8 cellular contexts compared by ENCODE assay signal in the genomic region with DNA sequence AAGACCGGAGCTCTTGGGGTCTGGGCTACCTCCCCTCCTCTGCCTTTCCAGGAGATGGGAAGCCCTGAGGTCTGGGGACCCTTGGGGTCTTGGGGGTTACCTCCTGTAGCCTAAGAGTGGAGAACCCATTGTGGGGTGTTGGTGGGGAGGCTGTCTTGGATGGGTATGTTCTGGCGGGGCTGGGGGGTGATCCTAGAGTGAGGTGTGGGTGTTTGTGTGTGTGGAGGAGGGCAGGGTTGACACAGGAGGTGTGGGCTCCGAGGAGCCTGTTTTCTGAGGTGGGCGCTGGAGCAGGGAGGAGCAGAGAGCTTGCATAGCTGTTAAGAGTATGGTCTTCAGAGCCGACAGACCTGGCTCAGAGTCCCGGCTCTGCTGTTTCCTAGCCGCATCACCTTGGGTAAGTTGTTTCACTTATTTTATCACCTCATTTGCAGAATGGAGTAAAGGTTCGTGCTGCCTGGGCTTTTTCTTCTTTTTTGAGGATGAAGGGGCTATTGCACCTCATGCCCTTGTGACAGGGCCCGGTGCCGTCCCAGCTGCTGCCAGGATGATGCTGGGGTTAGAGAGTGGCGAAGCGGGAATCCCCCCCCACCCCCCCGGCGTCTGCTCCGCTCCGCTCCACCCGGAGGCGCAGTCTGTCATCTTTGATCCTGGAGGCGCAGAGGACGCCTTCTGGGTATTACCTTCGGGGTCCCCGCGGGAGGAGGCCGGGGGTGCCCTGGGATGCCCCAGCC. TPM values are rescaled to one million over a fixed set of nuclear protein-coding genes. Genes with fewer than 3 reads are reported as not detected.
DNase-seq lines count a peak whose midpoint lies in the region; ATAC-seq and TF ChIP-seq lines count a peak whose summit lies in the region.

No MANE protein-coding gene starts in this region.

- no peak overlapping the region for H2AFZ ChIP-seq in neural cell (ENCODE audit: low read depth, low read length)

- H3K36me3 ChIP-seq in neural cell (ENCODE audit: insufficient read depth, low read length), result no peaks in the 10 kb centered on the region

- H3K4me3 ChIP-seq in neural cell (ENCODE audit: low read length), result peak overlapping the region; percentile 73

- peak overlapping the region; percentile 86 for H3K9ac ChIP-seq in neural cell (ENCODE audit: low read length)

- H4K20me1 ChIP-seq in neural cell (ENCODE audit: insufficient read depth), result peaks cover 19% of the 10 kb centered on the region

- H3K36me3 Mint-ChIP-seq in CD14-positive monocyte, result peaks cover 49 to 70% of the 10 kb centered on the region in 2 donors

- peaks cover 1 to 3% (median 3%) of the 10 kb centered on the region in 3 donors for H3K27me3 Mint-ChIP-seq in CD14-positive monocyte (ENCODE audit: low read depth in 3 of 3)

- H3K4me1 Mint-ChIP-seq in CD14-positive monocyte, result peaks cover 78% of the 10 kb centered on the region

- no peaks in the 10 kb centered on the region for H3K9me2 ChIP-seq in neural cell (ENCODE audit: insufficient read depth, low read length)

- no peak for TF ChIP-seq RAD21 in neural cell (conservative IDR thresholded peaks at IDR 0.05)

- TF ChIP-seq CTCF in CD14-positive monocyte (IDR thresholded peaks at IDR 0.05), result peak; percentile 8
- TF ChIP-seq CTCF in neural cell (IDR thresholded peaks at IDR 0.05; ENCODE audit: poor library complexity, severe bottlenecking), result no peak

- ATAC-seq in GM19395 (IDR thresholded peaks at IDR 0.05; ENCODE audit: unreplicated experiment), result peak; percentile 59
- ATAC-seq in HG03457 (IDR thresholded peaks at IDR 0.05; ENCODE audit: unreplicated experiment), result peak; percentile 25

- no peaks in the 10 kb centered on the region for H3K9me3 ChIP-seq in neural cell (ENCODE audit: low read length)

- TF ChIP-seq EP300 in neural cell (conservative IDR thresholded peaks at IDR 0.05; ENCODE audit: poor library complexity, severe bottlenecking), result no peak

- no peaks in the 10 kb centered on the region for H3K27me3 ChIP-seq in neural cell (ENCODE audit: insufficient read depth, low read depth, low read length)

- peaks cover 84% of the 10 kb centered on the region for H3K79me2 ChIP-seq in neural cell (replicated peaks; ENCODE audit: insufficient read depth, low read length)

- H3F3A ChIP-seq in neural cell (ENCODE audit: insufficient read depth, low read length, poor library complexity, severe bottlenecking), result peaks cover 8% of the 10 kb centered on the region

- H3K9me3 Mint-ChIP-seq in CD14-positive monocyte, result no peaks in the 10 kb centered on the region

- H3K27ac ChIP-seq in caudate nucleus (ENCODE audit: low read depth, low read length) (peak overlapping the region; percentile 16), neural cell (ENCODE audit: low read length) (peak overlapping the region; percentile 99)

- peak overlapping the region; percentile 78 to 79 for H3K4me3 Mint-ChIP-seq in CD14-positive monocyte

- H3K4me2 ChIP-seq in neural cell (ENCODE audit: low read length), result peak overlapping the region; percentile 53

- peak overlapping the region in 6 of 7 donors; percentile 50 to 75 (median 57) for H3K27ac Mint-ChIP-seq in CD14-positive monocyte

- intact Hi-C loops in CD14-positive monocyte (cut with micrococcal nuclease), result loop anchor here in 1 of 2 donors (10.0 kb wide), 1 partner anchor 73 kb away; no protein-coding TSS in a partner anchor

- DNase-seq in CD14-positive monocyte (ENCODE audit: low spot score) (no peak), caudate nucleus (lab: John Stamatoyannopoulos, UW) (peak in 3 of 61 donors; percentile 49 to 84 (median 83)), NCI-H146 (lab: John Stamatoyannopoulos, UW) (no peak), HUDEP-2 (lab: John Stamatoyannopoulos, UW; ENCODE audit: unreplicated experiment in 76 of 76) (no peak)
- no peak for DNase-seq in stimulated activated CD4-positive, alpha-beta T cell treated with anti-CD3 and anti-CD28 coated beads, Interleukin-15, amount 100 ng/mL, for 24 hours

TF ChIP-seq in neural cell, 6 proteins besides CTCF, POLR2A, EP300 and RAD21:
- TF ChIP-seq EZH2 (IDR thresholded peaks at IDR 0.05; ENCODE audit: borderline replicate concordance, insufficient read depth, low read length, poor library complexity, severe bottlenecking), result no peak
- TF ChIP-seq POLR2AphosphoS5 (IDR thresholded peaks at IDR 0.05), result no peak
- no peak for TF ChIP-seq SMC3 (conservative IDR thresholded peaks at IDR 0.05; ENCODE audit: poor library complexity)
- TF ChIP-seq, protein P1, sequence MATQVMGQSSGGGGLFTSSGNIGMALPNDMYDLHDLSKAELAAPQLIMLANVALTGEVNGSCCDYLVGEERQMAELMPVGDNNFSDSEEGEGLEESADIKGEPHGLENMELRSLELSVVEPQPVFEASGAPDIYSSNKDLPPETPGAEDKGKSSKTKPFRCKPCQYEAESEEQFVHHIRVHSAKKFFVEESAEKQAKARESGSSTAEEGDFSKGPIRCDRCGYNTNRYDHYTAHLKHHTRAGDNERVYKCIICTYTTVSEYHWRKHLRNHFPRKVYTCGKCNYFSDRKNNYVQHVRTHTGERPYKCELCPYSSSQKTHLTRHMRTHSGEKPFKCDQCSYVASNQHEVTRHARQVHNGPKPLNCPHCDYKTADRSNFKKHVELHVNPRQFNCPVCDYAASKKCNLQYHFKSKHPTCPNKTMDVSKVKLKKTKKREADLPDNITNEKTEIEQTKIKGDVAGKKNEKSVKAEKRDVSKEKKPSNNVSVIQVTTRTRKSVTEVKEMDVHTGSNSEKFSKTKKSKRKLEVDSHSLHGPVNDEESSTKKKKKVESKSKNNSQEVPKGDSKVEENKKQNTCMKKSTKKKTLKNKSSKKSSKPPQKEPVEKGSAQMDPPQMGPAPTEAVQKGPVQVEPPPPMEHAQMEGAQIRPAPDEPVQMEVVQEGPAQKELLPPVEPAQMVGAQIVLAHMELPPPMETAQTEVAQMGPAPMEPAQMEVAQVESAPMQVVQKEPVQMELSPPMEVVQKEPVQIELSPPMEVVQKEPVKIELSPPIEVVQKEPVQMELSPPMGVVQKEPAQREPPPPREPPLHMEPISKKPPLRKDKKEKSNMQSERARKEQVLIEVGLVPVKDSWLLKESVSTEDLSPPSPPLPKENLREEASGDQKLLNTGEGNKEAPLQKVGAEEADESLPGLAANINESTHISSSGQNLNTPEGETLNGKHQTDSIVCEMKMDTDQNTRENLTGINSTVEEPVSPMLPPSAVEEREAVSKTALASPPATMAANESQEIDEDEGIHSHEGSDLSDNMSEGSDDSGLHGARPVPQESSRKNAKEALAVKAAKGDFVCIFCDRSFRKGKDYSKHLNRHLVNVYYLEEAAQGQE (IDR thresholded peaks at IDR 0.05; ENCODE audit: borderline replicate concordance), result no peak
- no peak for TF ChIP-seq MXI1 (conservative IDR thresholded peaks at IDR 0.05; ENCODE audit: poor library complexity, severe bottlenecking)
- no peak for TF ChIP-seq TAF1 (IDR thresholded peaks at IDR 0.05; ENCODE audit: low read depth)

RNA-seq across cellular contexts. Expression of a gene that starts 17.2 kb away (rescaled TPM):
- polyA plus RNA-seq in CD14-positive monocyte, result 1 to 10 TPM in 1 of 2 donors, under 1 TPM in 1; 0.79 to 1.4 TPM
- 18.2 and 19.6 TPM in 2 replicates for polyA plus RNA-seq in neural cell
- 46.0 and 58.6 TPM in 2 replicates for polyA minus RNA-seq in neural cell
